ENCODE assay signal across 7 cellular contexts in genomic region chr16:88266935-88267551, GRCh38.
DNase-seq lines count a peak whose midpoint lies in the region; ATAC-seq and TF ChIP-seq lines count a peak whose summit lies in the region.
"Not testable (repeated sequence)": the region's sequence is repeated elsewhere in the genome, so short reads cannot be mapped to it uniquely, and the experiment has no call there.

No MANE protein-coding gene starts in this region.

- peak; percentile 53 for ATAC-seq in left ventricle myocardium superior
- ATAC-seq in upper lobe of right lung, result not testable (repeated sequence)

- not testable (repeated sequence) for H3K27me3 Mint-ChIP-seq in chondrocyte (ENCODE audit: low read depth)

- not testable (repeated sequence) for H3K4me3 ChIP-seq in H7 (ENCODE audit: insufficient read depth, low read depth, low read length); upper lobe of right lung
- peak overlapping the region in 1 of 3 donors; percentile 32 for H3K4me3 ChIP-seq in skeletal muscle tissue (ENCODE audit: low read length in 3 of 3)

- H3K4me3 Mint-ChIP-seq in chondrocyte (ENCODE audit: unreplicated experiment), result not testable (repeated sequence)

- H3K9me3 ChIP-seq in skeletal muscle tissue (ENCODE audit: control insufficient read depth in 3 of 3, low read length in 3 of 3); upper lobe of right lung: not testable (repeated sequence)

- peaks cover 55% of the 10 kb centered on the region for H3K4me1 Mint-ChIP-seq in chondrocyte (ENCODE audit: low read depth)

- not testable (repeated sequence) for H3K36me3 ChIP-seq in H7 (replicated peaks; ENCODE audit: control insufficient read depth, insufficient read depth, low read length); skeletal muscle tissue (ENCODE audit: control insufficient read depth in 3 of 3, insufficient read depth in 3 of 3, low read length in 3 of 3); upper lobe of right lung

- peak overlapping the region; percentile 51 to 74 (median 53) for H3K9ac ChIP-seq in skeletal muscle tissue (ENCODE audit: low read depth in 1 of 3, low read length in 3 of 3)

- peak overlapping the region; percentile 32 for H3K27ac Mint-ChIP-seq in chondrocyte (ENCODE audit: unreplicated experiment)

- H3K27me3 ChIP-seq in H7 (ENCODE audit: control insufficient read depth, insufficient read depth, low read length); skeletal muscle tissue (ENCODE audit: control insufficient read depth in 3 of 3, insufficient read depth in 3 of 3, low read length in 3 of 3); upper lobe of right lung: not testable (repeated sequence)

- intact Hi-C loops in left ventricle myocardium superior (cut with micrococcal nuclease); posterior vena cava (cut with DNase I); upper lobe of right lung (cut with DNase I): not testable (repeated sequence)

- peak overlapping the region; percentile 40 for H3K27ac ChIP-seq in skeletal muscle tissue (ENCODE audit: low read depth, low read length)
- not testable (repeated sequence) for H3K27ac ChIP-seq in upper lobe of right lung

- not testable (repeated sequence) for H3K36me3 Mint-ChIP-seq in chondrocyte (ENCODE audit: low read depth)

- TF ChIP-seq CTCF in chondrocyte (IDR thresholded peaks at IDR 0.05); upper lobe of right lung (IDR thresholded peaks at IDR 0.05): not testable (repeated sequence)

- not testable (repeated sequence) for H3K9me3 Mint-ChIP-seq in chondrocyte (ENCODE audit: low read depth)

- peak; percentile 30 for DNase-seq in H7
- DNase-seq in chondrocyte (ENCODE audit: low spot score), result peak; percentile 80
- DNase-seq in left ventricle myocardium superior, result peak; percentile 78
- peak; percentile 76 for DNase-seq in mucosa of gallbladder (ENCODE audit: low spot score)
- peak; percentile 73 for DNase-seq in posterior vena cava (ENCODE audit: low spot score)
- DNase-seq in upper lobe of right lung, result peak; percentile 64

- H3K4me1 ChIP-seq in skeletal muscle tissue (ENCODE audit: control insufficient read depth in 3 of 3, insufficient read depth in 3 of 3, low read length in 3 of 3) (peaks cover 17 to 36% (median 32%) of the 10 kb centered on the region in 3 donors), upper lobe of right lung (peaks cover 11% of the 10 kb centered on the region)

Comparison
In these comparisons a context has a peak if more than half of its experiments do, and no peak if none do; other contexts are left out.
1. DNase-seq: peak in every context shown above with its lines; median percentile 80 in chondrocyte; 78 in left ventricle myocardium superior; 76 in mucosa of gallbladder; 73 in posterior vena cava; 64 in upper lobe of right lung; 30 in H7.